In the genomic region with DNA sequence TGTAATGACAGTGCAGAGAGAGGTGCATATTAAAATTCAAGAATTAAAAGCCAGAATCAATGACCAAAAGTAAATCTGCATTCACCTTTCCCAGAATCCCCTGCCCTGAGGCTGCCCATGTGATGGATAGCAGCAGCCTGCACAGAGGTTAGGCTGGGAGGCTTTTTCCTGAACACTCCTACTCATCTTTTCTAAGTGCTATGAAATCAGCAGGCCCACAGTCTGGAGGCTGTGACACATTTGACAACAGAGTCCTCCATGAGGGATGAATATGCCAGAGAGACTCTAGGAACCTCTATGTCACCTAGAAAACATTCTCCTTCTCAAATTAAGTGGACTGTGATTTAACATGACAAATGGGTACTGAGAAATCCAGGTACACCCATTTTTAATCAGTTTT, we compare ENCODE assay signal across 20 cellular contexts.
DNase-seq lines count a peak whose midpoint lies in the region; ATAC-seq and TF ChIP-seq lines count a peak whose summit lies in the region.
"Had no signal": no experiment of that assay in that cellular context is flagged by ENCODE, and none has a peak within 500 bp of the region (broad histone marks: within the 10 kb centered on the region; RNA-seq: fewer than 3 reads in every experiment).

No MANE protein-coding gene starts in this region.

- no peak overlapping the region for H3K4me2 ChIP-seq in neural progenitor cell
- H3K4me2 ChIP-seq: KMS-11 had no signal

- no peaks in the 10 kb centered on the region for H4K20me1 ChIP-seq in neural progenitor cell (ENCODE audit: low read depth)

- H3K36me3 Mint-ChIP-seq in glutamatergic neuron (ENCODE audit: unreplicated experiment) (no peaks in the 10 kb centered on the region), neural progenitor cell (no peaks in the 10 kb centered on the region)
- H3K36me3 Mint-ChIP-seq in activated T-cell treated with anti-CD3 and anti-CD28 coated beads, Interleukin-2, amount 50 U/mL, for 72 hours (ENCODE audit: insufficient read depth in 2 of 2) = no peaks in the 10 kb centered on the region
- H3K36me3 Mint-ChIP-seq: CD8-positive, alpha-beta T cell; IgD-negative memory B cell had no signal

- no peaks in the 10 kb centered on the region for H3F3A ChIP-seq in neural progenitor cell (ENCODE audit: low read depth)

- no peaks in the 10 kb centered on the region for H3K9me3 ChIP-seq in neural progenitor cell (ENCODE audit: low read depth)
- H3K9me3 ChIP-seq: Caco-2, Peyer's patch had no signal

- no peak overlapping the region for H3K4me3 ChIP-seq in neural progenitor cell
- H3K4me3 ChIP-seq: GM12878, Peyer's patch had no signal

- H2AFZ ChIP-seq in neural progenitor cell (replicated peaks) = no peak overlapping the region

- H3K4me1 ChIP-seq in neural progenitor cell = peaks cover 5% of the 10 kb centered on the region
- H3K4me1 ChIP-seq: Caco-2, Peyer's patch had no signal

- ATAC-seq in omental fat pad (ENCODE audit: low FRiP score) (peak; percentile 57), GM18861 (IDR thresholded peaks at IDR 0.05; ENCODE audit: unreplicated experiment) (no peak)
- ATAC-seq in activated T-cell treated with anti-CD3 and anti-CD28 coated beads, Interleukin-2, amount 50 U/mL, for 72 hours (replicated peaks in 1 of 2) = no peak
- ATAC-seq: CD8-positive, alpha-beta T cell; GM12878 had no signal

- H3K36me3 ChIP-seq in neural progenitor cell = no peaks in the 10 kb centered on the region
- H3K36me3 ChIP-seq: Peyer's patch had no signal

- no peak overlapping the region for H3K9ac ChIP-seq in neural progenitor cell
- H3K9ac ChIP-seq: KMS-11 had no signal

- TF ChIP-seq CTCF in glutamatergic neuron (IDR thresholded peaks at IDR 0.05; ENCODE audit: partially characterized antibody, unreplicated experiment) (no peak), omental fat pad (IDR thresholded peaks at IDR 0.05) (no peak), neural progenitor cell (IDR thresholded peaks at IDR 0.05) (no peak)

- DNase-seq in NCI-H226 = peak; percentile 12
- DNase-seq in NCI-H82 treated with DMSO at 0.1 percent for 48 hours (lab: John Stamatoyannopoulos, UW; ENCODE audit: unreplicated experiment) = peak; percentile 80
- DNase-seq in glutamatergic neuron = no peak
- no peak for DNase-seq in omental fat pad (ENCODE audit: low spot score)
- DNase-seq in activated T-cell treated with anti-CD3 and anti-CD28 coated beads, Interleukin-2, amount 50 U/mL, for 72 hours = no peak
- DNase-seq in neural progenitor cell (ENCODE audit: low spot score) = no peak
- DNase-seq: Caco-2; CD8-positive, alpha-beta T cell; GDM1; MM.1S; NCI-H2029 treated with DMSO at 0.1 percent for 48 hours; NCI-H446; Peyer's patch; SHP77 treated with DMSO at 0.1 percent for 48 hours; SW 1271 had no signal

- H3K27me3 Mint-ChIP-seq in glutamatergic neuron (ENCODE audit: unreplicated experiment) = peaks cover 6% of the 10 kb centered on the region
- H3K27me3 Mint-ChIP-seq in activated T-cell treated with anti-CD3 and anti-CD28 coated beads, Interleukin-2, amount 50 U/mL, for 72 hours (ENCODE audit: low read depth) = peaks cover 21% of the 10 kb centered on the region
- H3K27me3 Mint-ChIP-seq in neural progenitor cell (ENCODE audit: insufficient read depth, low read depth) = no peaks in the 10 kb centered on the region
- H3K27me3 Mint-ChIP-seq: IgD-negative memory B cell had no signal

- H3K79me2 ChIP-seq in neural progenitor cell (ENCODE audit: low read depth) = no peaks in the 10 kb centered on the region

- H3K9me3 Mint-ChIP-seq in glutamatergic neuron (ENCODE audit: unreplicated experiment) (peaks cover 7% of the 10 kb centered on the region), neural progenitor cell (no peaks in the 10 kb centered on the region)
- no peaks in the 10 kb centered on the region for H3K9me3 Mint-ChIP-seq in activated T-cell treated with anti-CD3 and anti-CD28 coated beads, Interleukin-2, amount 50 U/mL, for 72 hours
- H3K9me3 Mint-ChIP-seq: CD8-positive, alpha-beta T cell; IgD-negative memory B cell had no signal

- no peaks in the 10 kb centered on the region for H3K27me3 ChIP-seq in neural progenitor cell
- H3K27me3 ChIP-seq: Peyer's patch had no signal

- H3K27ac ChIP-seq in neural progenitor cell = no peak overlapping the region
- H3K27ac ChIP-seq: HL-60, KMS-11, Peyer's patch had no signal

- H3K4me1 Mint-ChIP-seq in glutamatergic neuron (ENCODE audit: low read depth, unreplicated experiment) (peaks cover 42% of the 10 kb centered on the region), neural progenitor cell (no peaks in the 10 kb centered on the region)
- H3K4me1 Mint-ChIP-seq in activated T-cell treated with anti-CD3 and anti-CD28 coated beads, Interleukin-2, amount 50 U/mL, for 72 hours (ENCODE audit: low read depth) = no peaks in the 10 kb centered on the region
- H3K4me1 Mint-ChIP-seq: IgD-negative memory B cell had no signal

- H3K4me3 Mint-ChIP-seq in glutamatergic neuron (ENCODE audit: unreplicated experiment) (no peak overlapping the region), neural progenitor cell (no peak overlapping the region)
- H3K4me3 Mint-ChIP-seq in activated T-cell treated with anti-CD3 and anti-CD28 coated beads, Interleukin-2, amount 50 U/mL, for 72 hours = no peak overlapping the region
- H3K4me3 Mint-ChIP-seq: CD8-positive, alpha-beta T cell; IgD-negative memory B cell had no signal

- H3K27ac Mint-ChIP-seq in glutamatergic neuron (ENCODE audit: unreplicated experiment) (peak overlapping the region; percentile 84), neural progenitor cell (no peak overlapping the region)
- H3K27ac Mint-ChIP-seq in activated T-cell treated with anti-CD3 and anti-CD28 coated beads, Interleukin-2, amount 50 U/mL, for 72 hours = no peak overlapping the region
- H3K27ac Mint-ChIP-seq: CD8-positive, alpha-beta T cell; IgD-negative memory B cell had no signal

Comparison
In these comparisons a context has a peak if more than half of its experiments do, and no peak if none do; other contexts are left out.
1. DNase-seq: peak in NCI-H226 (single experiment) and NCI-H82 treated with DMSO at 0.1 percent for 48 hours (single experiment); none in glutamatergic neuron (single experiment), omental fat pad (single experiment), activated T-cell treated with anti-CD3 and anti-CD28 coated beads, Interleukin-2, amount 50 U/mL, for 72 hours (0 of 2) and neural progenitor cell (single experiment).